Comparison of ENCODE assay signal across 1 cellular context in genomic region chrX:24027086-24027485, GRCh38.
TF ChIP-seq lines count a peak whose summit lies in the region.

Gene KLHL15 (minus strand): TSS chrX:24027186. CDS start chrX:24006693, 20,493 bp downstream.

TF ChIP-seq in H1, 55 proteins besides CTCF, POLR2A, EP300 and RAD21:
- no peak for TF ChIP-seq MAX (IDR thresholded peaks at IDR 0.05)
